34 cellular contexts compared by ENCODE assay signal in genomic region chr3:169880565-169881250, GRCh38. TPM values are rescaled to one million over a fixed set of nuclear protein-coding genes. Genes with fewer than 3 reads are reported as not detected.
"Had no signal": no experiment of that assay in that cellular context is flagged by ENCODE, and none has a peak within 500 bp of the region (broad histone marks: within the 10 kb centered on the region; RNA-seq: fewer than 3 reads in every experiment).

No MANE protein-coding gene starts in this region.

- H3K4me1 ChIP-seq: adrenal gland had no signal

- H3K27ac Mint-ChIP-seq: activated CD4-positive, alpha-beta T cell treated with anti-CD3 and anti-CD28 coated beads, Interleukin-2, amount 10 ng/mL, durations not matched to agents 24 days and 14 days; activated CD8-positive, alpha-beta T cell treated with anti-CD3 and anti-CD28 coated beads for 36 hours; activated T-cell treated with anti-CD3 and anti-CD28 coated beads, Interleukin-2, amount 50 U/mL, for 72 hours; activated T-helper 17 cell treated with anti-CD3 and anti-CD28 coated beads, Interleukin-2, amount 50 U/mL, for 72 hours; brain had no signal

- H3K36me3 Mint-ChIP-seq: activated naive CD4-positive, alpha-beta T cell treated with anti-CD3 and anti-CD28 coated beads, Interleukin-2, amount 50 U/mL, for 24 hours; brain had no signal

- H3K9me3 Mint-ChIP-seq: activated CD4-positive, alpha-beta T cell treated with anti-CD3 and anti-CD28 coated beads, Interleukin-2, amount 10 ng/mL, durations not matched to agents 24 days and 14 days; activated CD8-positive, alpha-beta T cell treated with anti-CD3 and anti-CD28 coated beads for 36 hours; activated naive CD4-positive, alpha-beta T cell treated with anti-CD3 and anti-CD28 coated beads, Interleukin-2, amount 50 U/mL, for 24 hours; activated T-cell treated with anti-CD3 and anti-CD28 coated beads, Interleukin-2, amount 50 U/mL, for 72 hours; activated T-helper 17 cell treated with anti-CD3 and anti-CD28 coated beads, Interleukin-2, amount 50 U/mL, for 72 hours; brain had no signal

- H3K27me3 Mint-ChIP-seq: activated CD4-positive, alpha-beta T cell treated with anti-CD3 and anti-CD28 coated beads, Interleukin-2, amount 10 ng/mL, durations not matched to agents 24 days and 14 days; activated CD8-positive, alpha-beta T cell treated with anti-CD3 and anti-CD28 coated beads for 36 hours; activated naive CD4-positive, alpha-beta T cell treated with anti-CD3 and anti-CD28 coated beads, Interleukin-2, amount 50 U/mL, for 24 hours; activated T-helper 17 cell treated with anti-CD3 and anti-CD28 coated beads, Interleukin-2, amount 50 U/mL, for 72 hours had no signal

- FAIRE-seq: bronchial epithelial cell, RCC 7860 had no signal

- H3K4me2 ChIP-seq: PC-9 had no signal

- DNase-seq: activated CD4-positive, alpha-beta T cell treated with anti-CD3 and anti-CD28 coated beads, Interleukin-2, amount 10 ng/mL, durations not matched to agents 24 days and 14 days; activated CD4-positive, alpha-beta T cell treated with anti-CD3 and anti-CD28 coated beads, Interleukin-2, amount 50 U/mL, for 4 hours; activated CD4-positive, CD25-positive, alpha-beta regulatory T cell; activated CD8-positive, alpha-beta T cell treated with anti-CD3 and anti-CD28 coated beads for 36 hours; activated effector memory CD4-positive, alpha-beta T cell treated with anti-CD3 and anti-CD28 coated beads, Interleukin-2, amount 50 U/mL, for 16 hours; activated naive CD4-positive, alpha-beta T cell; activated T-cell treated with anti-CD3 and anti-CD28 coated beads, Interleukin-2, amount 50 U/mL, for 1 hour; activated T-cell treated with anti-CD3 and anti-CD28 coated beads, Interleukin-2, amount 50 U/mL, for 72 hours; adrenal gland; central memory CD4-positive, alpha-beta T cell; NCI-H1105; NCI-H1417 treated with DMSO at 0.1 percent for 48 hours; NCI-H1694; NCI-H1930; NCI-H2081 treated with DMSO at 0.1 percent for 48 hours; NCI-H345; NCI-H524 treated with DMSO at 0.1 percent for 48 hours; NK-92 treated with Interleukin-12 subunit alpha and Interleukin-12 subunit beta, amount 100 ng/mL, for 24 hours; PC-9; Right ventricle myocardium superior; SW 1271; T-helper 1 cell; T-helper 2 cell; T-helper 9 cell had no signal

- H3K4me1 Mint-ChIP-seq: activated T-helper 17 cell treated with anti-CD3 and anti-CD28 coated beads, Interleukin-2, amount 50 U/mL, for 72 hours; brain had no signal

- H3K36me3 ChIP-seq: adrenal gland had no signal

- ATAC-seq: activated CD8-positive, alpha-beta T cell treated with anti-CD3 and anti-CD28 coated beads for 36 hours; activated T-cell treated with anti-CD3 and anti-CD28 coated beads, Interleukin-2, amount 50 U/mL, for 72 hours; activated T-helper 17 cell treated with anti-CD3 and anti-CD28 coated beads, Interleukin-2, amount 50 U/mL, for 72 hours had no signal

- H3K4me3 Mint-ChIP-seq: activated CD4-positive, alpha-beta T cell treated with anti-CD3 and anti-CD28 coated beads, Interleukin-2, amount 10 ng/mL, durations not matched to agents 24 days and 14 days; activated CD8-positive, alpha-beta T cell treated with anti-CD3 and anti-CD28 coated beads for 36 hours; activated naive CD4-positive, alpha-beta T cell treated with anti-CD3 and anti-CD28 coated beads, Interleukin-2, amount 50 U/mL, for 24 hours; activated T-cell treated with anti-CD3 and anti-CD28 coated beads, Interleukin-2, amount 50 U/mL, for 72 hours; activated T-helper 17 cell treated with anti-CD3 and anti-CD28 coated beads, Interleukin-2, amount 50 U/mL, for 72 hours; brain had no signal

- H2AFZ ChIP-seq: PC-9 had no signal

- H3K4me3 ChIP-seq: adrenal gland, PC-9 had no signal

- H3K9me3 ChIP-seq: adrenal gland had no signal

- H3K27ac ChIP-seq: adrenal gland, PC-9, VCaP had no signal

RNA-seq across cellular contexts. Expression of gene LRRC31, which starts 11.0 kb away (rescaled TPM):
- total RNA-seq: activated CD4-positive, alpha-beta T cell treated with anti-CD3 and anti-CD28 coated beads, Interleukin-2, amount 10 ng/mL, durations not matched to agents 24 days and 14 days; activated CD8-positive, alpha-beta memory T cell treated with anti-CD3 and anti-CD28 coated beads for 36 hours; activated CD8-positive, alpha-beta T cell treated with anti-CD3 and anti-CD28 coated beads for 36 hours; activated T-cell treated with anti-CD3 and anti-CD28 coated beads, Interleukin-2, amount 50 U/mL, for 72 hours; activated T-helper 17 cell treated with anti-CD3 and anti-CD28 coated beads, Interleukin-2, amount 50 U/mL, for 72 hours; adrenal gland; bronchial epithelial cell; cerebellum; MCF 10A; NCI-H460; PC-9; Right ventricle myocardium superior had no signal
- polyA plus RNA-seq: adrenal gland had no signal

RNA-seq across cellular contexts. Expression of gene SAMD7, which starts 30.7 kb away (rescaled TPM):
- total RNA-seq: activated CD4-positive, alpha-beta T cell treated with anti-CD3 and anti-CD28 coated beads, Interleukin-2, amount 10 ng/mL, durations not matched to agents 24 days and 14 days; activated CD8-positive, alpha-beta memory T cell treated with anti-CD3 and anti-CD28 coated beads for 36 hours; activated CD8-positive, alpha-beta T cell treated with anti-CD3 and anti-CD28 coated beads for 36 hours; activated T-cell treated with anti-CD3 and anti-CD28 coated beads, Interleukin-2, amount 50 U/mL, for 72 hours; activated T-helper 17 cell treated with anti-CD3 and anti-CD28 coated beads, Interleukin-2, amount 50 U/mL, for 72 hours; adrenal gland; bronchial epithelial cell; cerebellum; MCF 10A; NCI-H460; PC-9; Right ventricle myocardium superior had no signal
- polyA plus RNA-seq: adrenal gland had no signal
